Comparison of ENCODE assay signal across 10 cellular contexts in the genomic region with DNA sequence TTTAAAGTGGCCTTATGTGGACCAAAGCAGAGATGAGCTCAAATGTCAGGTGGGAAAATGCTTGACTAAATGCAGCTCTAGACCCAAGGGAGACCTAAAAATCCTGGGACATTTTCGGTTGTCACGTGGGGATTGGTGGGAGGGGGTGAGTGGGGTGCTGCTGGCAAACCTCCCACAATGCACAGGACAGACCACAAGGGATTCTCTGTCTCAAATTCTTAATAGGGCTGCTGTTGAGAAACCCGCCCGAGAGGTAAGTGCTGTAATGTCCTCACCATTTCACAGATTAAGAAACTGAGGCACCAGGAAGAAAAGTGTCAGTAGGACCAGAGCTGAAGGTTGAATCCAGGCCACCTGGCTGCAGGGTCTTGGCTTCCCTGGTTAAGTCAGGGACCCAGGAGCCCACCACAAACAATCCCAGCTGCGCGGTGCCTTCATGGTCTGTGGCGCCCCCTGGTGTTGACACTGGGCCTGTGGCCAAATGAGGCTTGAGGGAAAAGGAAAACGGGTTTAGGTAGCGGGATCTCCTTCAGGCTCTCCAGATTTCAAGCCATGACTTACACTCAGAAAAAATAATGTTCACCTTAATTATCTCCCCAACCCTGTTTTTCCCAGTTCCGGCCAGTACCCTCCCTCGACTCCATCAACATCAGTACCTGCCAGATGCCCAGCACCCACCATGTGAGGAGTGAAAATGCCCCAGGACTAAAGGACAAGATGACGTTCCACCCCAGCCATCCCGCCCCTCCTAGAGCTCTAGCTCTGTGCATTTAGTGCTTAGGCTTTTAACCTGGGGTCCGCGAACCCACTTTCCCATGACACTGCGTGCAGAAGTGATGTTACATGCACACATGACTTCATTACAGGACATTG. TPM values are rescaled to one million over a fixed set of nuclear protein-coding genes. Genes with fewer than 3 reads are reported as not detected.
A peak's percentile ranks its signal among the peaks of the same experiment; 100 is the strongest.
DNase-seq lines count a peak whose midpoint lies in the region; ATAC-seq and TF ChIP-seq lines count a peak whose summit lies in the region.
"Had no signal": no experiment of that assay in that cellular context is flagged by ENCODE, and none has a peak within 500 bp of the region (broad histone marks: within the 10 kb centered on the region; RNA-seq: fewer than 3 reads in every experiment).

No MANE protein-coding gene starts in this region.

- no peak overlapping the region for H3K4me3 ChIP-seq in spleen
- H3K4me3 ChIP-seq: SK-N-MC, skin epidermis had no signal

- TF ChIP-seq CTCF in GM10248 (IDR thresholded peaks at IDR 0.05; ENCODE audit: control extremely low read depth, extremely low read depth, low read depth, missing control alignments) (peak; percentile 77), glutamatergic neuron (IDR thresholded peaks at IDR 0.05; ENCODE audit: partially characterized antibody, unreplicated experiment) (peak; percentile 90), spleen (IDR thresholded peaks at IDR 0.05 in 8 of 11, conservative IDR thresholded peaks at IDR 0.05 in 3 of 11) (peak in 10 of 11 experiments; percentile 48 to 90 (median 78))

- H3K27ac ChIP-seq in spleen, result no peak overlapping the region
- H3K27ac ChIP-seq: SK-N-MC, skin epidermis had no signal

- no peaks in the 10 kb centered on the region for H3K36me3 ChIP-seq in spleen

- WGBS in spleen, 5 donors, result 18 to 29% (median 22%) methylated on average over 16 of the region's 16 CpGs

- POLR2A ChIA-PET in GM10248 (lab: Yijun Ruan, JAX), result no interaction called here

- no peak for TF ChIP-seq POLR2A in spleen (IDR thresholded peaks at IDR 0.05)

- H3K9me3 Mint-ChIP-seq in activated T-cell treated with anti-CD3 and anti-CD28 coated beads, Interleukin-2, amount 50 U/mL, for 72 hours, result no peaks in the 10 kb centered on the region
- no peaks in the 10 kb centered on the region for H3K9me3 Mint-ChIP-seq in glutamatergic neuron (ENCODE audit: unreplicated experiment)

- intact Hi-C loops in spleen (cut with DNase I; ENCODE audit: low total_unique reads), result loop anchor here (2.0 kb wide), 1 partner anchor 98 kb away; no protein-coding TSS in a partner anchor

- peak; percentile 62 for ATAC-seq in activated T-cell treated with anti-CD3 and anti-CD28 coated beads, Interleukin-2, amount 50 U/mL, for 72 hours (replicated peaks in 1 of 2)
- ATAC-seq in GM21360 (IDR thresholded peaks at IDR 0.05; ENCODE audit: unreplicated experiment) (no peak), HG02840 (IDR thresholded peaks at IDR 0.05; ENCODE audit: low FRiP score, unreplicated experiment) (no peak)

- peaks cover 0 to 7% (median 0%) of the 10 kb centered on the region in 6 donors for H3K4me1 ChIP-seq in spleen

- H3K27me3 Mint-ChIP-seq in activated T-cell treated with anti-CD3 and anti-CD28 coated beads, Interleukin-2, amount 50 U/mL, for 72 hours (ENCODE audit: low read depth), result peaks cover 83% of the 10 kb centered on the region
- H3K27me3 Mint-ChIP-seq in glutamatergic neuron (ENCODE audit: unreplicated experiment), result peaks cover 6% of the 10 kb centered on the region

- no peak overlapping the region for H3K4me3 Mint-ChIP-seq in activated T-cell treated with anti-CD3 and anti-CD28 coated beads, Interleukin-2, amount 50 U/mL, for 72 hours
- no peak overlapping the region for H3K4me3 Mint-ChIP-seq in glutamatergic neuron (ENCODE audit: unreplicated experiment)

- no peak overlapping the region for H3K27ac Mint-ChIP-seq in activated T-cell treated with anti-CD3 and anti-CD28 coated beads, Interleukin-2, amount 50 U/mL, for 72 hours
- no peak overlapping the region for H3K27ac Mint-ChIP-seq in glutamatergic neuron (ENCODE audit: unreplicated experiment)

- no peaks in the 10 kb centered on the region for H3K4me1 Mint-ChIP-seq in activated T-cell treated with anti-CD3 and anti-CD28 coated beads, Interleukin-2, amount 50 U/mL, for 72 hours (ENCODE audit: low read depth)
- H3K4me1 Mint-ChIP-seq in glutamatergic neuron (ENCODE audit: low read depth, unreplicated experiment), result peaks cover 2% of the 10 kb centered on the region

- no peaks in the 10 kb centered on the region for H3K36me3 Mint-ChIP-seq in activated T-cell treated with anti-CD3 and anti-CD28 coated beads, Interleukin-2, amount 50 U/mL, for 72 hours (ENCODE audit: insufficient read depth in 2 of 2)
- peaks cover 7% of the 10 kb centered on the region for H3K36me3 Mint-ChIP-seq in glutamatergic neuron (ENCODE audit: unreplicated experiment)

- H3K9me3 ChIP-seq in spleen, result no peaks in the 10 kb centered on the region

- CTCF ChIA-PET in GM10248 (lab: Yijun Ruan, JAX), result interaction anchor here (0.6 to 4.8 kb wide), 26 partner anchors 9 to 188 kb away, joined by 3 to 63 read pairs (median 4); no protein-coding TSS in a partner anchor

- peaks cover 3 to 72% (median 14%) of the 10 kb centered on the region in 7 donors for H3K27me3 ChIP-seq in spleen (replicated peaks in 1 of 7)

- DNase-seq in GM10248 (ENCODE audit: extremely low spot score), result no peak
- DNase-seq in NCI-H69 (lab: John Stamatoyannopoulos, UW), result peak; percentile 19
- peak; percentile 51 to 65 for DNase-seq in activated T-cell treated with anti-CD3 and anti-CD28 coated beads, Interleukin-2, amount 50 U/mL, for 72 hours
- DNase-seq in glutamatergic neuron, result peak; percentile 72
- DNase-seq in spleen, result no peak
- no peak for DNase-seq in cerebellar nuclear complex (lab: John Stamatoyannopoulos, UW)

RNA-seq across cellular contexts. Expression of gene HLA-G, which starts 7.2 kb away (rescaled TPM):
- under 1 TPM in 1 of 2 donors, not detected in 1; 0.37 TPM for total RNA-seq in activated T-cell treated with anti-CD3 and anti-CD28 coated beads, Interleukin-2, amount 50 U/mL, for 72 hours
- total RNA-seq in glutamatergic neuron (ENCODE audit: unreplicated experiment), result not detected
- 1 to 10 TPM in 5 of 7 donors, under 1 TPM in 1, not detected in 1; 0.86 to 9.6 (median 2.0) TPM for total RNA-seq in spleen
- polyA plus RNA-seq in spleen, result under 1 TPM; 0.15 to 0.90 (median 0.46) TPM

Comparison
In these comparisons a context has a peak if more than half of its experiments do, and no peak if none do; other contexts are left out.
1. DNase-seq: peak in NCI-H69 (single experiment), activated T-cell treated with anti-CD3 and anti-CD28 coated beads, Interleukin-2, amount 50 U/mL, for 72 hours (2 of 2) and glutamatergic neuron (single experiment); none in GM10248 (single experiment), spleen (single experiment) and cerebellar nuclear complex (0 of 2).
2. ATAC-seq: peak in activated T-cell treated with anti-CD3 and anti-CD28 coated beads, Interleukin-2, amount 50 U/mL, for 72 hours (2 of 2); none in GM21360 (single experiment) and HG02840 (single experiment).
3. Peak in every context shown above with its lines, with median percentiles within 50 percentile points of each other: CTCF ChIP-seq.